ENCODE assay signal across 27 cellular contexts in genomic region chr5:98217138-98217537, GRCh38.
DNase-seq lines count a peak whose midpoint lies in the region; ATAC-seq and TF ChIP-seq lines count a peak whose summit lies in the region.
"Had no signal": no experiment of that assay in that cellular context is flagged by ENCODE, and none has a peak within 500 bp of the region (broad histone marks: within the 10 kb centered on the region; RNA-seq: fewer than 3 reads in every experiment).

No MANE protein-coding gene starts in this region.

- no peaks in the 10 kb centered on the region for H3F3A ChIP-seq in smooth muscle cell (ENCODE audit: low read depth)

- H3K4me3 ChIP-seq in smooth muscle cell (no peak overlapping the region), left lung (no peak overlapping the region)
- H3K4me3 ChIP-seq: gastroesophageal sphincter, GM23248, left ventricle myocardium inferior, SK-N-MC had no signal

- TF ChIP-seq CTCF in smooth muscle cell (IDR thresholded peaks at IDR 0.05; ENCODE audit: borderline replicate concordance, insufficient read depth, poor library complexity, severe bottlenecking) (no peak), left lung (IDR thresholded peaks at IDR 0.05) (no peak)

- 61% methylated on average over 1 of the region's 1 CpG for WGBS in smooth muscle cell (ENCODE audit: low lambda C conversion rate)

- no peaks in the 10 kb centered on the region for H3K9me3 ChIP-seq in smooth muscle cell (replicated peaks; ENCODE audit: low read depth)
- H3K9me3 ChIP-seq in left lung = peaks cover 0 to 1% of the 10 kb centered on the region in 2 donors
- H3K9me3 ChIP-seq: gastroesophageal sphincter had no signal

- DNase-seq in smooth muscle cell (lab: John Stamatoyannopoulos, UW; ENCODE audit: unreplicated experiment) (no peak), NCI-H128 (lab: John Stamatoyannopoulos, UW; ENCODE audit: unreplicated experiment) (no peak), left lung (no peak), NCI-H748 (lab: John Stamatoyannopoulos, UW; ENCODE audit: unreplicated experiment) (no peak)
- DNase-seq: activated gamma-delta T cell; activated T-cell treated with anti-CD3 and anti-CD28 coated beads, Interleukin-2, amount 50 U/mL, for 24 hours; cerebellar nuclear complex; DMS79; GF-D8; GM23248; hypothalamus; KG1; left ventricle myocardium inferior; MM.1S; NCI-H1417 treated with DMSO at 0.1 percent for 48 hours; NCI-H345; NCI-H774; stimulated activated CD4-positive, alpha-beta T cell treated with anti-CD3 and anti-CD28 coated beads, Interleukin-4, amount 100 ng/mL, for 4 hours; substantia nigra had no signal

- no peaks in the 10 kb centered on the region for H3K36me3 ChIP-seq in smooth muscle cell (ENCODE audit: low read depth)
- H3K36me3 ChIP-seq in left lung = no peaks in the 10 kb centered on the region
- H3K36me3 ChIP-seq: gastroesophageal sphincter, left ventricle myocardium inferior had no signal

- no peak overlapping the region for H3K27ac ChIP-seq in smooth muscle cell (ENCODE audit: low read depth)
- no peak overlapping the region for H3K27ac ChIP-seq in left lung
- H3K27ac ChIP-seq: C4-2B, gastroesophageal sphincter, GM23248, left ventricle myocardium inferior, SK-N-MC had no signal

- no peaks in the 10 kb centered on the region for H3K79me2 ChIP-seq in smooth muscle cell (ENCODE audit: low read depth)

- peaks cover 4% of the 10 kb centered on the region for H3K4me1 ChIP-seq in smooth muscle cell (ENCODE audit: low read depth)
- no peaks in the 10 kb centered on the region for H3K4me1 ChIP-seq in left lung
- H3K4me1 ChIP-seq: gastroesophageal sphincter, left ventricle myocardium inferior had no signal

- no peaks in the 10 kb centered on the region for H4K20me1 ChIP-seq in smooth muscle cell (ENCODE audit: low read depth)

- intact Hi-C loops in left lung (cut with DNase I) = no loop called here

- peak overlapping the region; percentile 24 for H2AFZ ChIP-seq in smooth muscle cell (ENCODE audit: low read depth)
- H2AFZ ChIP-seq: GM23248 had no signal

- no peak overlapping the region for H3K9ac ChIP-seq in smooth muscle cell (ENCODE audit: low read depth)
- H3K9ac ChIP-seq: GM23248 had no signal

- no peak overlapping the region for H3K4me2 ChIP-seq in smooth muscle cell

- peak; percentile 58 for ATAC-seq in GM18909 (IDR thresholded peaks at IDR 0.05; ENCODE audit: poor library complexity, unreplicated experiment)
- peak; percentile 70 for ATAC-seq in GM21717 (IDR thresholded peaks at IDR 0.05; ENCODE audit: unreplicated experiment)
- peak; percentile 64 for ATAC-seq in HG03457 (IDR thresholded peaks at IDR 0.05; ENCODE audit: unreplicated experiment)
- no peak for ATAC-seq in left lung
- ATAC-seq: gastroesophageal sphincter; sciatic nerve; stimulated activated memory B cell treated with anti-CD40 and anti-IgM and Interleukin-4, amounts not matched to agents 10 μg/mL and 1 μg/mL and 100 μg/mL, for 72 hours had no signal

- no peaks in the 10 kb centered on the region for H3K27me3 ChIP-seq in smooth muscle cell (ENCODE audit: low read depth)
- H3K27me3 ChIP-seq in left lung = no peaks in the 10 kb centered on the region
- H3K27me3 ChIP-seq: gastroesophageal sphincter had no signal
